1 cellular context compared by ENCODE assay signal in genomic region chr10:75755528-75755927, GRCh38.
TF ChIP-seq lines count a peak whose summit lies in the region.

No MANE protein-coding gene starts in this region.

TF ChIP-seq in HepG2, 621 proteins besides CTCF, POLR2A, EP300 and RAD21 (continued from another document and continues in another):
- TF ChIP-seq AKAP8 (CRISPR knock-in tag; IDR thresholded peaks at IDR 0.05): 0 out of 2 replicates have a peak, but pooled peaks have one; percentile 37
- TF ChIP-seq ZNF160 (CRISPR knock-in tag; IDR thresholded peaks at IDR 0.05): 0 out of 2 replicates have a peak, but pooled peaks have one; percentile 33
- peak; percentile 77 for TF ChIP-seq SOX5 (CRISPR knock-in tag; IDR thresholded peaks at IDR 0.05; ENCODE audit: borderline replicate concordance)
- TF ChIP-seq SALL1 (CRISPR knock-in tag; IDR thresholded peaks at IDR 0.05): peak; percentile 98
- TF ChIP-seq RERE (CRISPR knock-in tag; IDR thresholded peaks at IDR 0.05; ENCODE audit: low read depth): peak; percentile 88
- peak; percentile 76 for TF ChIP-seq RXRB (CRISPR knock-in tag; IDR thresholded peaks at IDR 0.05; ENCODE audit: borderline replicate concordance)
- peak; percentile 91 for TF ChIP-seq ZGPAT (CRISPR knock-in tag; IDR thresholded peaks at IDR 0.05)
- 0 out of 2 replicates have a peak, but pooled peaks have one; percentile 29 for TF ChIP-seq ZNF605 (CRISPR knock-in tag; IDR thresholded peaks at IDR 0.05)
- TF ChIP-seq PPARG (CRISPR knock-in tag; conservative IDR thresholded peaks at IDR 0.05): peak; percentile 63; the same call in 1 of the 2 replicates
- peak; percentile 88; the same call in 1 of the 2 replicates for TF ChIP-seq GATA4 (IDR thresholded peaks at IDR 0.05; ENCODE audit: borderline replicate concordance, low read depth)
- TF ChIP-seq HNRNPUL1 (IDR thresholded peaks at IDR 0.05; ENCODE audit: low read depth, low read length): no peak
- TF ChIP-seq NFKBIZ (CRISPR knock-in tag; IDR thresholded peaks at IDR 0.05): 0 out of 2 replicates have a peak, but pooled peaks have one; percentile 59
- peak; percentile 72; the same call in 1 of the 2 replicates for TF ChIP-seq ZSCAN5A (CRISPR knock-in tag; IDR thresholded peaks at IDR 0.05; ENCODE audit: borderline replicate concordance)
- no peak for TF ChIP-seq ZNF446 (CRISPR knock-in tag; IDR thresholded peaks at IDR 0.05)
- TF ChIP-seq POLR2AphosphoS2 (IDR thresholded peaks at IDR 0.05; ENCODE audit: low read depth, low read length): no peak
- TF ChIP-seq ETS1 (CRISPR knock-in tag; IDR thresholded peaks at IDR 0.05): no peak
- peak; percentile 70; the same call in 1 of the 2 replicates for TF ChIP-seq ZNF574 (CRISPR knock-in tag; IDR thresholded peaks at IDR 0.05)
- TF ChIP-seq NRL (CRISPR knock-in tag; IDR thresholded peaks at IDR 0.05; ENCODE audit: borderline replicate concordance): peak; percentile 30; the same call in 1 of the 2 replicates
- peak; percentile 16; the same call in 1 of the 2 replicates for TF ChIP-seq GMEB1 (CRISPR knock-in tag; IDR thresholded peaks at IDR 0.05; ENCODE audit: borderline replicate concordance)
- peak; percentile 65 for TF ChIP-seq PITX1 (CRISPR knock-in tag; IDR thresholded peaks at IDR 0.05)
- peak; percentile 75; the same call in 1 of the 2 replicates for TF ChIP-seq SSRP1 (CRISPR knock-in tag; IDR thresholded peaks at IDR 0.05)
- TF ChIP-seq GFI1 (CRISPR knock-in tag; IDR thresholded peaks at IDR 0.05; ENCODE audit: borderline replicate concordance): peak; percentile 29; the same call in 1 of the 2 replicates
- peak; percentile 68; the same call in 1 of the 2 replicates for TF ChIP-seq NFIC (IDR thresholded peaks at IDR 0.05; ENCODE audit: low read length)
- TF ChIP-seq TFDP2 (CRISPR knock-in tag; IDR thresholded peaks at IDR 0.05): 0 out of 2 replicates have a peak, but pooled peaks have one; percentile 32
- TF ChIP-seq ZNF629 (CRISPR knock-in tag; conservative IDR thresholded peaks at IDR 0.05): peak; percentile 35; the same call in 1 of the 2 replicates
- peak; percentile 93 for TF ChIP-seq ZNF331 (CRISPR knock-in tag; IDR thresholded peaks at IDR 0.05)
- peak; percentile 28; the same call in 1 of the 2 replicates for TF ChIP-seq SMC3 (IDR thresholded peaks at IDR 0.05; ENCODE audit: low read length)
- TF ChIP-seq CSRNP1 (CRISPR knock-in tag; IDR thresholded peaks at IDR 0.05): 0 out of 2 replicates have a peak, but pooled peaks have one; percentile 30
- peak; percentile 43; the same call in 1 of the 2 replicates for TF ChIP-seq STAG1 (CRISPR knock-in tag; IDR thresholded peaks at IDR 0.05)
- TF ChIP-seq SMYD3 (CRISPR knock-in tag; IDR thresholded peaks at IDR 0.05): peak; percentile 75; the same call in 1 of the 2 replicates
- TF ChIP-seq ZNF513 (CRISPR knock-in tag; conservative IDR thresholded peaks at IDR 0.05): no peak
- TF ChIP-seq GATAD2A (CRISPR knock-in tag; IDR thresholded peaks at IDR 0.05): peak; percentile 99
- no peak for TF ChIP-seq HOXA7 (CRISPR knock-in tag; IDR thresholded peaks at IDR 0.05)
- no peak for TF ChIP-seq MAZ (IDR thresholded peaks at IDR 0.05; ENCODE audit: borderline replicate concordance, low read depth, low read length)
- peak; percentile 75 for TF ChIP-seq MAZ (CRISPR knock-in tag; IDR thresholded peaks at IDR 0.05; ENCODE audit: low read depth)
- TF ChIP-seq ZBTB49 (CRISPR knock-in tag; IDR thresholded peaks at IDR 0.05; ENCODE audit: borderline replicate concordance): no peak
